ENCODE assay signal across 8 cellular contexts in genomic region chr2:205675861-205676516, GRCh38. TPM values are rescaled to one million over a fixed set of nuclear protein-coding genes. Genes with fewer than 3 reads are reported as not detected.
DNase-seq lines count a peak whose midpoint lies in the region; ATAC-seq and TF ChIP-seq lines count a peak whose summit lies in the region.

No MANE protein-coding gene starts in this region.

- H3K4me1 Mint-ChIP-seq in chondrocyte (ENCODE audit: low read depth) = peaks cover 8% of the 10 kb centered on the region
- H3K4me1 Mint-ChIP-seq in memory B cell = peaks cover 4% of the 10 kb centered on the region

- H3K9me3 Mint-ChIP-seq in chondrocyte (ENCODE audit: low read depth) = no peaks in the 10 kb centered on the region
- H3K9me3 Mint-ChIP-seq in memory B cell = no peaks in the 10 kb centered on the region

- peak; percentile 95 for TF ChIP-seq CTCF in chondrocyte (IDR thresholded peaks at IDR 0.05)

- H3K27me3 Mint-ChIP-seq in chondrocyte (ENCODE audit: low read depth) (no peaks in the 10 kb centered on the region), memory B cell (peaks cover 5% of the 10 kb centered on the region)

- no peak overlapping the region for H3K27ac Mint-ChIP-seq in chondrocyte (ENCODE audit: unreplicated experiment)
- H3K27ac Mint-ChIP-seq in memory B cell = no peak overlapping the region

- H3K36me3 Mint-ChIP-seq in chondrocyte (ENCODE audit: low read depth) (no peaks in the 10 kb centered on the region), memory B cell (no peaks in the 10 kb centered on the region)

- peak; percentile 26 for DNase-seq in DMS 273 treated with DMSO at 0.1 percent for 48 hours (lab: John Stamatoyannopoulos, UW)
- peak; percentile 56 for DNase-seq in HT-29 (ENCODE audit: low spot score)
- peak; percentile 45 for DNase-seq in NOMO-1 treated with DMSO at 0.1 percent for 48 hours (lab: John Stamatoyannopoulos, UW; ENCODE audit: unreplicated experiment)
- DNase-seq in chondrocyte (ENCODE audit: low spot score) = no peak
- no peak for DNase-seq in memory B cell (ENCODE audit: low spot score in 2 of 2)
- no peak for DNase-seq in posterior vena cava (ENCODE audit: low spot score)

- peak; percentile 32 for ATAC-seq in memory B cell (ENCODE audit: low read depth)
- no peak for ATAC-seq in GM19467 (IDR thresholded peaks at IDR 0.05; ENCODE audit: unreplicated experiment)
- ATAC-seq in HG02938 (IDR thresholded peaks at IDR 0.05; ENCODE audit: unreplicated experiment) = no peak

- H3K4me3 Mint-ChIP-seq in chondrocyte (ENCODE audit: unreplicated experiment) (no peak overlapping the region), memory B cell (no peak overlapping the region)

- intact Hi-C loops in posterior vena cava (cut with DNase I) = loop anchor here in 1 of 2 donors (10.0 kb wide), 2 partner anchors 209 to 1351 kb away; no protein-coding TSS in a partner anchor

RNA-seq across cellular contexts. Expression of gene NRP2, which starts 6.3 kb away (rescaled TPM):
- total RNA-seq in HT-29 (2014; rRNA removed; shearing (Covaris generic)) = 1.1 and 1.2 TPM in 2 replicates
- total RNA-seq in chondrocyte (31.7 to 83.7 TPM (median 34.5 TPM) in 3 replicates), posterior vena cava (10 to 100 TPM; 80.8 to 93.5 TPM)

Comparison
In these comparisons a context has a peak if more than half of its experiments do, and no peak if none do; other contexts are left out.
1. DNase-seq: peak in DMS 273 treated with DMSO at 0.1 percent for 48 hours (single experiment), HT-29 (single experiment) and NOMO-1 treated with DMSO at 0.1 percent for 48 hours (single experiment); none in chondrocyte (single experiment), memory B cell (0 of 2) and posterior vena cava (single experiment).
2. RNA of gene NRP2, which starts 6.3 kb away (total RNA-seq): 80.8 to 93.5 TPM in posterior vena cava and 31.7 to 83.7 TPM in chondrocyte; 1.1 to 1.2 TPM in HT-29; every median in the first group is over 10 times any median in the second.